ENCODE assay signal across 21 cellular contexts in the genomic region with DNA sequence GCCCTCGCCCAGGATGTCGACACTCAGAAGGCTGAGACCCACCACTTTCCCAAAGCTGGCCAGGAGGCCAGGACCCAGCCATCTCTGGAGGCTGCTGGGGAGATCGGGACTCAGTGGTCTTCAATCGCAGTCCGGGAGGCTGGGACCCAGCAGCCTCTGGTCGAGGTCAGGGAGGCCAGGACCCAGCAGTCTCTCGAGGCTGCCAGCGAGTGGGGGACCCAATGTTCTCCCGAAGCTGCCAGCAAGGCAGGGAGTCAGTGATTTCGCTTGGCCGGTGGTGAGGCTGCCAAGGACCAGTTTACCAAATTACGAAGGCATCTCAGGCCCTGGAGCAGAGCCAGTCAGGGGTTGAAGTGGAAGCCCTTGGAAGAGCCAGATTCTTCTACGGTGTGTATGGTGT.
"Had no signal": no experiment of that assay in that cellular context is flagged by ENCODE, and none has a peak within 500 bp of the region (broad histone marks: within the 10 kb centered on the region; RNA-seq: fewer than 3 reads in every experiment).

No MANE protein-coding gene starts in this region.

- H3K4me3 ChIP-seq: coronary artery, dorsolateral prefrontal cortex, esophagus muscularis mucosa, gastroesophageal sphincter, heart right ventricle, left lung, lower lobe of right lung had no signal

- H3K4me1 Mint-ChIP-seq: immature natural killer cell had no signal

- H3K27ac ChIP-seq: coronary artery, dorsolateral prefrontal cortex, esophagus muscularis mucosa, foreskin keratinocyte, gastroesophageal sphincter, heart right ventricle, left lung, lower lobe of right lung had no signal

- H3K27me3 ChIP-seq: dorsolateral prefrontal cortex, esophagus muscularis mucosa, foreskin keratinocyte, gastroesophageal sphincter, heart right ventricle, left lung had no signal

- H3K36me3 ChIP-seq: esophagus muscularis mucosa, gastroesophageal sphincter, heart right ventricle, left lung, lower lobe of right lung had no signal

- H3K4me3 Mint-ChIP-seq: immature natural killer cell had no signal

- DNase-seq: dermis blood vessel endothelial cell; dorsolateral prefrontal cortex; effector CD4-positive, alpha-beta T cell; effector memory CD4-positive, alpha-beta T cell; foreskin keratinocyte; heart right ventricle; hypothalamus; immature natural killer cell; islet precursor cell; left cardiac atrium; left ventricle myocardium superior; lower lobe of right lung; mesenchymal stem cell; midbrain had no signal

- H3K4me1 ChIP-seq: esophagus muscularis mucosa, foreskin keratinocyte, gastroesophageal sphincter, heart right ventricle, left lung, lower lobe of right lung had no signal

- ATAC-seq: foreskin keratinocyte, gastroesophageal sphincter, heart right ventricle, left cardiac atrium, left lung, left ventricle myocardium superior, lower lobe of right lung had no signal

- H3K9me3 ChIP-seq: esophagus muscularis mucosa, gastroesophageal sphincter, lower lobe of right lung had no signal

- FAIRE-seq: colon, endothelial cell of umbilical vein, frontal cortex had no signal
